Comparison of ENCODE assay signal across 8 cellular contexts in the genomic region with DNA sequence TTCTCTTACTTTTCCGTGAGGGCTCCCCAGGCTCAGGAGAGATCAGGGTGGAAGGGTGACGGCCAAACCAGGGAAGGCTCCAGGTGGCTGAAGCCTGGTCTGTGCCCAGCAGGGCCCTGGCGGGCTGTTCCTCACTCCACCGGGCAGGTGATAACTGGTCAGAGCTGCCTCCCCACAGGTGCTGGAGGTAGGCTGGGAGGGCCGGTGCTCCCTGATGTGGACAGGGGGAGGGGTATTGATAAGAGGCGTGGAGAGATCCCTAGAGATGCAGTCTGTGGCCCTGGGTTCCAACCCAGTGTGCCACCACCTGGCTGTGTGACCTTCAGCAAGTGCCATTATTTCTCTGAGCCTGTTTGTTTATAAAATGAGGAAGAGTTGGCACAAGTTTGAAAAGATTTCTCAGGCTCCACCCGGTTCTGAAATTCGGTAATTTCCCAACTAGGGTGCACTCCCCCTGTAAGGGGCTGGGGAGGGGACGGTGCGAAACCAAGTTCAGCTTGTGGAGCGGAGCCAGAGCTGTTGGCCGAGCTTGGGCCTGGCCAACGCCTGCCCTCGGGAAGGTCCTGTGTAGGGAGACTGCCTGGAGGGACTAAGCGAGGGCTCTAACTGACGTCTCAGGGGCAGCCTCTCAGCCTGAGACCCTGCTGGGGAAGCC. TPM values are rescaled to one million over a fixed set of nuclear protein-coding genes. Genes with fewer than 3 reads are reported as not detected.
DNase-seq lines count a peak whose midpoint lies in the region; ATAC-seq, FAIRE-seq and TF ChIP-seq lines count a peak whose summit lies in the region.

No MANE protein-coding gene starts in this region.

- DNase-seq in DMS53 treated with DMSO at 0.1 percent for 48 hours (lab: John Stamatoyannopoulos, UW; ENCODE audit: unreplicated experiment) (peak; percentile 34), astrocyte of the spinal cord (ENCODE audit: low read depth, low spot score) (peak; percentile 31), kidney (peak; percentile 80), substantia nigra (lab: John Stamatoyannopoulos, UW) (peak in 2 of 49 donors; percentile 57 to 76), KBM-7 (no peak), epidermal melanocyte (ENCODE audit: insufficient read length, low spot score) (no peak)

- no peaks in the 10 kb centered on the region for H3K27me3 Mint-ChIP-seq in IgD-negative memory B cell

- TF ChIP-seq CTCF in astrocyte of the spinal cord (IDR thresholded peaks at IDR 0.05; ENCODE audit: low read depth, low read length) (no peak), kidney (IDR thresholded peaks at IDR 0.05; ENCODE audit: borderline replicate concordance, extremely low read depth, insufficient read depth) (no peak)

- peak overlapping the region; percentile 97 to 98 (median 98) for H3K27ac Mint-ChIP-seq in IgD-negative memory B cell

- no peaks in the 10 kb centered on the region for H3K36me3 Mint-ChIP-seq in IgD-negative memory B cell

- H3K4me1 ChIP-seq in kidney (ENCODE audit: control insufficient read depth in 1 of 2, insufficient read depth in 1 of 2, low read depth in 1 of 2, low read length in 2 of 2) = peaks cover 8 to 22% of the 10 kb centered on the region in 2 donors

- peak overlapping the region; percentile 95 to 97 for H3K9ac ChIP-seq in kidney (ENCODE audit: low read length in 2 of 2)

- no peak for ATAC-seq in HG02571 (IDR thresholded peaks at IDR 0.05; ENCODE audit: unreplicated experiment)

- peak overlapping the region; percentile 96 to 97 for H3K27ac ChIP-seq in kidney (ENCODE audit: low read depth in 2 of 2, low read length in 2 of 2)
- H3K27ac ChIP-seq in substantia nigra (ENCODE audit: low read depth, low read length, poor library complexity, severe bottlenecking) = peak overlapping the region; percentile 88

- H3K4me3 ChIP-seq in astrocyte of the spinal cord (ENCODE audit: low read depth, low read length) (peak overlapping the region; percentile 62), kidney (ENCODE audit: low read length in 2 of 2) (peak overlapping the region; percentile 61 to 78)

- peaks cover 3 to 29% of the 10 kb centered on the region in 2 donors for H3K36me3 ChIP-seq in kidney (ENCODE audit: control insufficient read depth in 1 of 2, insufficient read depth in 2 of 2, low read length in 2 of 2)

- H3K9me3 Mint-ChIP-seq in IgD-negative memory B cell = no peaks in the 10 kb centered on the region

- peak overlapping the region; percentile 93 to 97 (median 96) for H3K4me3 Mint-ChIP-seq in IgD-negative memory B cell

- no peaks in the 10 kb centered on the region for H3K9me3 ChIP-seq in kidney (ENCODE audit: control insufficient read depth in 1 of 2, low read length in 2 of 2)

- H3K4me1 Mint-ChIP-seq in IgD-negative memory B cell = peaks cover 17 to 21% (median 20%) of the 10 kb centered on the region in 3 donors

- intact Hi-C loops in kidney (cut with DNase I) = no loop called here

- in situ Hi-C loops in astrocyte of the spinal cord (cut with HindIII; ENCODE audit: low sequenced_read_pairs) = no loop called here
- in situ Hi-C loops in KBM-7 (cut with MboI; ENCODE audit: low pct_unique_long_range_greater_than_20kb, low sequenced_read_pairs) = no loop called here

- no peak for FAIRE-seq in kidney (lab: Jason Lieb, UNC)

RNA-seq across cellular contexts. Expression of a gene that starts 1.0 kb away (rescaled TPM):
- polyA plus RNA-seq in IgD-negative memory B cell (9.3 TPM), kidney (ENCODE audit: insufficient read depth, low read depth, low replicate concordance) (54.1 TPM)
- total RNA-seq in kidney = 37.2 TPM

RNA-seq across cellular contexts. Expression of a gene that starts 19.5 kb away (rescaled TPM):
- polyA plus RNA-seq in IgD-negative memory B cell (25.4 TPM), kidney (ENCODE audit: insufficient read depth, low read depth, low replicate concordance) (53.0 TPM)
- total RNA-seq in kidney = 32.1 TPM

RNA-seq across cellular contexts. Expression of a gene that starts 29.3 kb away (rescaled TPM):
- polyA plus RNA-seq in IgD-negative memory B cell (not detected), kidney (ENCODE audit: insufficient read depth, low read depth, low replicate concordance) (not detected)
- total RNA-seq in kidney = 0.31 TPM

RNA-seq across cellular contexts. Expression of a gene that starts 43.5 kb away (rescaled TPM):
- polyA plus RNA-seq in IgD-negative memory B cell = 6.4 TPM
- total RNA-seq in kidney = 52.3 TPM
- 22.3 TPM for polyA plus RNA-seq in kidney (ENCODE audit: insufficient read depth, low read depth, low replicate concordance)

Comparison
In these comparisons a context has a peak if more than half of its experiments do, and no peak if none do; other contexts are left out.
1. DNase-seq: peak in DMS53 treated with DMSO at 0.1 percent for 48 hours (single experiment), astrocyte of the spinal cord (single experiment) and kidney (single experiment); none in KBM-7 (single experiment) and epidermal melanocyte (single experiment).